In genomic region chr3:48739617-48739954, GRCh38 we compare ENCODE assay signal across 1 cellular context.
TF ChIP-seq lines count a peak whose summit lies in the region.

No MANE protein-coding gene starts in this region.

TF ChIP-seq in GM23338, 12 proteins besides CTCF, POLR2A, EP300 and RAD21 (continued from another document):
- TF ChIP-seq REST (IDR thresholded peaks at IDR 0.05; ENCODE audit: unreplicated experiment) (no peak), STAT1 (IDR thresholded peaks at IDR 0.05; ENCODE audit: unreplicated experiment) (no peak), POLR2AphosphoS5 (IDR thresholded peaks at IDR 0.05; ENCODE audit: low read depth) (no peak)
